Comparison of ENCODE assay signal across 22 cellular contexts in genomic region chr11:132638421-132638820, GRCh38.
"Had no signal": no experiment of that assay in that cellular context is flagged by ENCODE, and none has a peak within 500 bp of the region (broad histone marks: within the 10 kb centered on the region; RNA-seq: fewer than 3 reads in every experiment).

No MANE protein-coding gene starts in this region.

- H3K27me3 ChIP-seq: colonic mucosa, esophagus muscularis mucosa, right atrium auricular region, spleen, testis, tibial artery had no signal

- H3K27me3 Mint-ChIP-seq: dendritic cell treated with granulocyte-macrophage colony-stimulating factor and Interleukin-4, amounts not matched to agents 40 ng/mL and 50 ng/mL, for 4 days; stimulated activated naive B cell treated with anti-CD40 and anti-IgM and Interleukin-4, amounts not matched to agents 10 μg/mL and 1 μg/mL and 100 μg/mL, for 72 hours had no signal

- H3K36me3 ChIP-seq: colonic mucosa, esophagus muscularis mucosa, lower lobe of right lung, prostate gland, right atrium auricular region, spleen, tibial artery had no signal

- H3K4me1 ChIP-seq: colonic mucosa, esophagus muscularis mucosa, lower lobe of right lung, prostate gland, right atrium auricular region, spleen, testis, tibial artery had no signal

- H3K4me3 ChIP-seq: colonic mucosa, esophagus muscularis mucosa, lower lobe of right lung, mucosa of descending colon, prostate gland, right atrium auricular region, spleen, testis, tibial artery had no signal

- DNase-seq: colonic mucosa; effector CD8-positive, alpha-beta T cell; endodermal cell; left ventricle myocardium superior; lower lobe of right lung; mucosa of descending colon; naive thymus-derived CD8-positive, alpha-beta T cell; nephron progenitor cell; nucleus accumbens; spleen; stimulated activated CD4-positive, alpha-beta T cell treated with anti-CD3 and anti-CD28 coated beads, Interleukin-2, amount 100 ng/mL, for 48 hours; stimulated activated naive B cell treated with anti-CD40 and anti-IgM and Interleukin-4, amounts not matched to agents 10 μg/mL and 1 μg/mL and 100 μg/mL, for 72 hours; testis; tibial artery had no signal

- H3K9me3 Mint-ChIP-seq: endodermal cell; nephron progenitor cell; stimulated activated naive B cell treated with anti-CD40 and anti-IgM and Interleukin-4, amounts not matched to agents 10 μg/mL and 1 μg/mL and 100 μg/mL, for 72 hours; stimulated activated naive CD8-positive, alpha-beta T cell treated with anti-CD3 and anti-CD28 coated beads, Interleukin-15, Interleukin-2, amounts not matched to agents 100 ng/mL and 50 ng/mL, for 24 hours had no signal

- H3K4me1 Mint-ChIP-seq: stimulated activated naive B cell treated with anti-CD40 and anti-IgM and Interleukin-4, amounts not matched to agents 10 μg/mL and 1 μg/mL and 100 μg/mL, for 72 hours had no signal

- H3K9me3 ChIP-seq: colonic mucosa, esophagus muscularis mucosa, lower lobe of right lung, prostate gland, right atrium auricular region, testis, tibial artery had no signal

- H3K27ac ChIP-seq: colonic mucosa, epithelial cell of prostate, esophagus muscularis mucosa, lower lobe of right lung, prostate gland, right atrium auricular region, testis, tibial artery had no signal

- H3K27ac Mint-ChIP-seq: dendritic cell treated with granulocyte-macrophage colony-stimulating factor and Interleukin-4, amounts not matched to agents 40 ng/mL and 50 ng/mL, for 4 days; endodermal cell; naive thymus-derived CD8-positive, alpha-beta T cell; nephron progenitor cell; stimulated activated naive B cell treated with anti-CD40 and anti-IgM and Interleukin-4, amounts not matched to agents 10 μg/mL and 1 μg/mL and 100 μg/mL, for 72 hours; stimulated activated naive CD8-positive, alpha-beta T cell treated with anti-CD3 and anti-CD28 coated beads, Interleukin-15, Interleukin-2, amounts not matched to agents 100 ng/mL and 50 ng/mL, for 24 hours; type B pancreatic cell had no signal

- ATAC-seq: left ventricle myocardium superior; lower lobe of right lung; mucosa of descending colon; naive thymus-derived CD8-positive, alpha-beta T cell; sciatic nerve; stimulated activated naive B cell treated with anti-CD40 and anti-IgM and Interleukin-4, amounts not matched to agents 10 μg/mL and 1 μg/mL and 100 μg/mL, for 72 hours had no signal

- H3K36me3 Mint-ChIP-seq: naive thymus-derived CD8-positive, alpha-beta T cell; stimulated activated naive B cell treated with anti-CD40 and anti-IgM and Interleukin-4, amounts not matched to agents 10 μg/mL and 1 μg/mL and 100 μg/mL, for 72 hours; type B pancreatic cell had no signal

- H3K4me3 Mint-ChIP-seq: dendritic cell treated with granulocyte-macrophage colony-stimulating factor and Interleukin-4, amounts not matched to agents 40 ng/mL and 50 ng/mL, for 4 days; endodermal cell; naive thymus-derived CD8-positive, alpha-beta T cell; nephron progenitor cell; stimulated activated naive B cell treated with anti-CD40 and anti-IgM and Interleukin-4, amounts not matched to agents 10 μg/mL and 1 μg/mL and 100 μg/mL, for 72 hours; stimulated activated naive CD8-positive, alpha-beta T cell treated with anti-CD3 and anti-CD28 coated beads, Interleukin-15, Interleukin-2, amounts not matched to agents 100 ng/mL and 50 ng/mL, for 24 hours; type B pancreatic cell had no signal
